Comparison of ENCODE assay signal across 10 cellular contexts in genomic region chr17:13931111-13931526, GRCh38.
DNase-seq lines count a peak whose midpoint lies in the region; ATAC-seq and TF ChIP-seq lines count a peak whose summit lies in the region.
"Had no signal": no experiment of that assay in that cellular context is flagged by ENCODE, and none has a peak within 500 bp of the region (broad histone marks: within the 10 kb centered on the region; RNA-seq: fewer than 3 reads in every experiment).

No MANE protein-coding gene starts in this region.

- H3K4me2 ChIP-seq in PC-9: no peak overlapping the region

- POLR2A ChIA-PET in PC-9 (lab: Charles Lee; ENCODE audit: unreplicated experiment): no interaction called here

- TF ChIP-seq CTCF in gastrocnemius medialis (IDR thresholded peaks at IDR 0.05 in 4 of 5, conservative IDR thresholded peaks at IDR 0.05 in 1 of 5) (no peak), PC-9 (conservative IDR thresholded peaks at IDR 0.05) (no peak)

- in situ Hi-C loops in gastrocnemius medialis (cut with MboI; ENCODE audit: low sequenced_read_pairs in 4 of 4): no loop called here

- CTCF ChIA-PET in PC-9 (lab: Charles Lee): no interaction called here

- peak overlapping the region in 3 of 4 donors; percentile 53 to 59 (median 53) for H3K27ac ChIP-seq in gastrocnemius medialis
- H3K27ac ChIP-seq in PC-9: no peak overlapping the region

- H3K27ac Mint-ChIP-seq in activated T-helper 17 cell treated with anti-CD3 and anti-CD28 coated beads, Interleukin-2, amount 50 U/mL, for 72 hours: no peak overlapping the region
- H3K27ac Mint-ChIP-seq: activated CD4-positive, alpha-beta T cell treated with anti-CD3 and anti-CD28 coated beads, Interleukin-2, amount 10 ng/mL, durations not matched to agents 24 days and 14 days had no signal

- TF ChIP-seq POLR2A in gastrocnemius medialis (IDR thresholded peaks at IDR 0.05): no peak

- H3K9me3 ChIP-seq in gastrocnemius medialis (no peaks in the 10 kb centered on the region), PC-9 (ENCODE audit: insufficient read depth, low read depth) (no peaks in the 10 kb centered on the region)

- H3K4me1 ChIP-seq in gastrocnemius medialis: no peaks in the 10 kb centered on the region
- H3K4me1 ChIP-seq in PC-9 (replicated peaks; ENCODE audit: insufficient read depth): no peaks in the 10 kb centered on the region
- H3K4me1 ChIP-seq: parathyroid adenoma had no signal

- no peak overlapping the region for H3K4me3 Mint-ChIP-seq in activated T-helper 17 cell treated with anti-CD3 and anti-CD28 coated beads, Interleukin-2, amount 50 U/mL, for 72 hours
- H3K4me3 Mint-ChIP-seq: activated CD4-positive, alpha-beta T cell treated with anti-CD3 and anti-CD28 coated beads, Interleukin-2, amount 10 ng/mL, durations not matched to agents 24 days and 14 days had no signal

- peaks cover 3% of the 10 kb centered on the region for H3K9me3 Mint-ChIP-seq in activated T-helper 17 cell treated with anti-CD3 and anti-CD28 coated beads, Interleukin-2, amount 50 U/mL, for 72 hours

- H3K4me3 ChIP-seq in gastrocnemius medialis (no peak overlapping the region), PC-9 (no peak overlapping the region)

- no peaks in the 10 kb centered on the region for H3K9me2 ChIP-seq in PC-9 (ENCODE audit: insufficient read depth)

- H3K27me3 Mint-ChIP-seq in activated T-helper 17 cell treated with anti-CD3 and anti-CD28 coated beads, Interleukin-2, amount 50 U/mL, for 72 hours: no peaks in the 10 kb centered on the region
- H3K27me3 Mint-ChIP-seq: activated CD4-positive, alpha-beta T cell treated with anti-CD3 and anti-CD28 coated beads, Interleukin-2, amount 10 ng/mL, durations not matched to agents 24 days and 14 days had no signal

- no peaks in the 10 kb centered on the region for H3K36me3 Mint-ChIP-seq in activated T-helper 17 cell treated with anti-CD3 and anti-CD28 coated beads, Interleukin-2, amount 50 U/mL, for 72 hours (ENCODE audit: low read depth)

- H3K4me1 Mint-ChIP-seq in activated T-helper 17 cell treated with anti-CD3 and anti-CD28 coated beads, Interleukin-2, amount 50 U/mL, for 72 hours: no peaks in the 10 kb centered on the region

- H4K20me1 ChIP-seq in PC-9 (ENCODE audit: insufficient read depth): no peaks in the 10 kb centered on the region

- H3K36me3 ChIP-seq in gastrocnemius medialis: no peaks in the 10 kb centered on the region
- no peaks in the 10 kb centered on the region for H3K36me3 ChIP-seq in PC-9 (ENCODE audit: low read depth)

- ATAC-seq in GM18868 (IDR thresholded peaks at IDR 0.05; ENCODE audit: unreplicated experiment): peak; percentile 50
- peak; percentile 89 for ATAC-seq in Right ventricle myocardium inferior
- ATAC-seq in gastrocnemius medialis: peak; percentile 39 to 70
- ATAC-seq in activated T-helper 17 cell treated with anti-CD3 and anti-CD28 coated beads, Interleukin-2, amount 50 U/mL, for 72 hours (replicated peaks): no peak

- no peaks in the 10 kb centered on the region for H3K79me2 ChIP-seq in PC-9 (ENCODE audit: low read depth)
- H3K79me2 ChIP-seq: parathyroid adenoma had no signal

- DNase-seq in SKM-1 (lab: John Stamatoyannopoulos, UW; ENCODE audit: unreplicated experiment): peak; percentile 92
- no peak for DNase-seq in Right ventricle myocardium inferior (ENCODE audit: missing footprints)
- DNase-seq in gastrocnemius medialis: peak; percentile 2 to 28
- DNase-seq in PC-9: no peak
- DNase-seq in activated T-cell treated with anti-CD3 and anti-CD28 coated beads for 4 hours: no peak
- DNase-seq in hepatic stellate cell (ENCODE audit: low spot score): no peak

- intact Hi-C loops in Right ventricle myocardium inferior (cut with DNase I): no loop called here
- intact Hi-C loops in gastrocnemius medialis (cut with DNase I; ENCODE audit: low total_unique reads): no loop called here
- intact Hi-C loops in PC-9 (cut with micrococcal nuclease; ENCODE audit: unreplicated experiment): no loop called here

- no peak overlapping the region for H2AFZ ChIP-seq in PC-9
- H2AFZ ChIP-seq: parathyroid adenoma had no signal

- H3F3A ChIP-seq in PC-9 (ENCODE audit: insufficient read depth, low read depth): no peaks in the 10 kb centered on the region

- BruUV-seq in PC-9 (replicated peaks; lab: Mats Ljungman, UMichigan): no TSS peak

- H3K27me3 ChIP-seq in gastrocnemius medialis: no peaks in the 10 kb centered on the region
- no peaks in the 10 kb centered on the region for H3K27me3 ChIP-seq in PC-9 (ENCODE audit: insufficient read depth, low read depth)

Comparison
In these comparisons a context has a peak if more than half of its experiments do, and no peak if none do; other contexts are left out.
1. DNase-seq: peak in SKM-1 (single experiment) and gastrocnemius medialis (2 of 2); none in Right ventricle myocardium inferior (single experiment), PC-9 (0 of 2), activated T-cell treated with anti-CD3 and anti-CD28 coated beads for 4 hours (single experiment) and hepatic stellate cell (single experiment).